In the genomic region with DNA sequence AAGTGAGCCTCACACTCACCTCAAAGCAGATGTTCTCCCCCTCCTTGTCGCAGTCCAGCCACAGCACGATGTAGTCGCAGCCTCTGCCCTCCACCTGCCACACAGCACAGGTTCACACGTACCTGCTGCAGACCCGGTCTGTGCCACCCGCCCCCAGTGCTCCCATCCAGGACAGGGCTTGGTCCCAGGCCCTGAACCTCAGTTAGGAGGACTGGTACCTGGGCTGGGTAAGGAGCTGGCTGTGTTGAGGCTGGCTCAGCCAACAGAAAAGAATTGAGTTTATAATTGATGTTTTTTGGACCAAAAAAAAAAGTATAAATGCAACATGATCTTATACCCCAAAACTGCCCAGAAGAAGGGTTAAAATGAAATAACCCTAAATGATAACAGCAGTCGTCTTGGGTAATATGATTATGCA, we compare ENCODE assay signal across 21 cellular contexts.
"Had no signal": no experiment of that assay in that cellular context is flagged by ENCODE, and none has a peak within 500 bp of the region (broad histone marks: within the 10 kb centered on the region; RNA-seq: fewer than 3 reads in every experiment).

No MANE protein-coding gene starts in this region.

- DNase-seq: ovary, sigmoid colon, stomach, uterus had no signal

- H3K4me1 ChIP-seq: neural progenitor cell, parathyroid adenoma, right lobe of liver, sigmoid colon, stomach, thyroid gland, tibial nerve, upper lobe of left lung, uterus had no signal

- H3K4me2 ChIP-seq: neural progenitor cell had no signal

- H2AFZ ChIP-seq: neural progenitor cell, parathyroid adenoma had no signal

- H3K27me3 Mint-ChIP-seq: naive thymus-derived CD4-positive, alpha-beta T cell; progenitor cell of endocrine pancreas; stimulated activated naive CD8-positive, alpha-beta T cell treated with anti-CD3 and anti-CD28 coated beads, Interleukin-15, Interleukin-2, amounts not matched to agents 100 ng/mL and 50 ng/mL, for 24 hours had no signal

- H3K9ac ChIP-seq: neural progenitor cell, parathyroid adenoma had no signal

- H3K9me3 ChIP-seq: neutrophil, ovary, psoas muscle, right lobe of liver, sigmoid colon, stomach, thoracic aorta, thyroid gland, tibial nerve, upper lobe of left lung, uterus had no signal

- H3K27ac Mint-ChIP-seq: naive thymus-derived CD4-positive, alpha-beta T cell; natural killer cell; nephron; neural progenitor cell; progenitor cell of endocrine pancreas; stimulated activated effector memory CD8-positive, alpha-beta T cell treated with anti-CD3 and anti-CD28 coated beads, Interleukin-12 subunit alpha, Interleukin-12 subunit beta, amount 100 ng/mL, for 72 hours; stimulated activated naive CD8-positive, alpha-beta T cell treated with anti-CD3 and anti-CD28 coated beads, Interleukin-15, Interleukin-2, amounts not matched to agents 100 ng/mL and 50 ng/mL, for 24 hours had no signal

- H3K36me3 ChIP-seq: neural progenitor cell, ovary, uterus had no signal

- H3K9me3 Mint-ChIP-seq: natural killer cell; nephron; neural progenitor cell; stimulated activated effector memory CD8-positive, alpha-beta T cell treated with anti-CD3 and anti-CD28 coated beads, Interleukin-12 subunit alpha, Interleukin-12 subunit beta, amount 100 ng/mL, for 72 hours; stimulated activated naive CD8-positive, alpha-beta T cell treated with anti-CD3 and anti-CD28 coated beads, Interleukin-15, Interleukin-2, amounts not matched to agents 100 ng/mL and 50 ng/mL, for 24 hours had no signal

- H3K27me3 ChIP-seq: neural progenitor cell, neutrophil, ovary, right lobe of liver, sigmoid colon, stomach, thyroid gland, tibial nerve, upper lobe of left lung, uterus had no signal

- H3K4me3 Mint-ChIP-seq: naive thymus-derived CD4-positive, alpha-beta T cell; natural killer cell; nephron; neural progenitor cell; stimulated activated effector memory CD8-positive, alpha-beta T cell treated with anti-CD3 and anti-CD28 coated beads, Interleukin-12 subunit alpha, Interleukin-12 subunit beta, amount 100 ng/mL, for 72 hours; stimulated activated naive CD8-positive, alpha-beta T cell treated with anti-CD3 and anti-CD28 coated beads, Interleukin-15, Interleukin-2, amounts not matched to agents 100 ng/mL and 50 ng/mL, for 24 hours had no signal

- H3K4me3 ChIP-seq: neural progenitor cell, ovary, psoas muscle, right lobe of liver, sigmoid colon, stomach, thoracic aorta, thyroid gland, tibial nerve, upper lobe of left lung, uterus had no signal

- H3K27ac ChIP-seq: neural progenitor cell, neutrophil, ovary, parathyroid adenoma, psoas muscle, right lobe of liver, sigmoid colon, stomach, thoracic aorta, thyroid gland, tibial nerve, upper lobe of left lung, uterus had no signal

- H3K4me1 Mint-ChIP-seq: nephron, neural progenitor cell had no signal

- FAIRE-seq: small intestine had no signal

- ATAC-seq: right cardiac atrium had no signal
